ENCODE assay signal across 1 cellular context in the genomic region with DNA sequence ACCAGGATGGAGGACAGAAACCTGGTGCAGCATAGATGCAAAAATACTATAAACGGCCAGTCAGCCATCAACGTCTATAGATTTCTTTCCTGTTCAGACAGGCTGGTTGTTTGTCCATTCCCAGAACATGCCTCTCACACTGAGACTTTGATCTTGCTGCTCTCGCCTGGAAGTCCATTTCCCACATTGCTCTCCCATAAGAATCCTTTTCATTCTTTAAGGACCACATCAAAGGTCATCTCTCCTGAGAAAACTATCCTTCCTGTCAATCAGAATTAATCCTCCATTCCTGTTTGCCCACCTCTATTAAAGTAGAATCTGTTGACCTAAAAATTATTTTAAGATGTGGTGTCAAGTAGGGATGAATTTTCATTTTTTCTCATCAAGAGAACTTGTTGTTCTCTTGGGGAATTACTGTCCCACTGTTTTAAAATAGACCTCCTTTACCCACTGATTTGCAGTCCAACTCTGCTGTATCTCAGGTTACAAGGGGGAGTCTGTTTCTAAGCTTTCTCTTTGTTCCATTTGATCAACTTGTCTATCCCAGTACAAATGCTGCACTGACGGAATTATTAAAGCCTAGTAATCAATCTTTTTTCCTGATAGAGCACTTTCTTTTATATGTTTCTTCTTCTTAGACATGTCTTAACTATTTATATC.
TF ChIP-seq lines count a peak whose summit lies in the region.

No MANE protein-coding gene starts in this region.

TF ChIP-seq in HepG2, 621 proteins besides CTCF, POLR2A, EP300 and RAD21 (continued from another document and continues in another):
- no peak for TF ChIP-seq ZNF562 (CRISPR knock-in tag; IDR thresholded peaks at IDR 0.05; ENCODE audit: borderline replicate concordance)
- TF ChIP-seq ZNF761 (CRISPR knock-in tag; conservative IDR thresholded peaks at IDR 0.05) = 0 out of 2 replicates have a peak, but pooled peaks have one; percentile 30
- no peak for TF ChIP-seq HCFC1 (IDR thresholded peaks at IDR 0.05; ENCODE audit: low read depth, low read length)
- 0 out of 2 replicates have a peak, but pooled peaks have one; percentile 27 for TF ChIP-seq ZSCAN25 (CRISPR knock-in tag; IDR thresholded peaks at IDR 0.05)
- TF ChIP-seq REXO4 (CRISPR knock-in tag; IDR thresholded peaks at IDR 0.05; ENCODE audit: borderline replicate concordance) = no peak
- TF ChIP-seq, protein P1, sequence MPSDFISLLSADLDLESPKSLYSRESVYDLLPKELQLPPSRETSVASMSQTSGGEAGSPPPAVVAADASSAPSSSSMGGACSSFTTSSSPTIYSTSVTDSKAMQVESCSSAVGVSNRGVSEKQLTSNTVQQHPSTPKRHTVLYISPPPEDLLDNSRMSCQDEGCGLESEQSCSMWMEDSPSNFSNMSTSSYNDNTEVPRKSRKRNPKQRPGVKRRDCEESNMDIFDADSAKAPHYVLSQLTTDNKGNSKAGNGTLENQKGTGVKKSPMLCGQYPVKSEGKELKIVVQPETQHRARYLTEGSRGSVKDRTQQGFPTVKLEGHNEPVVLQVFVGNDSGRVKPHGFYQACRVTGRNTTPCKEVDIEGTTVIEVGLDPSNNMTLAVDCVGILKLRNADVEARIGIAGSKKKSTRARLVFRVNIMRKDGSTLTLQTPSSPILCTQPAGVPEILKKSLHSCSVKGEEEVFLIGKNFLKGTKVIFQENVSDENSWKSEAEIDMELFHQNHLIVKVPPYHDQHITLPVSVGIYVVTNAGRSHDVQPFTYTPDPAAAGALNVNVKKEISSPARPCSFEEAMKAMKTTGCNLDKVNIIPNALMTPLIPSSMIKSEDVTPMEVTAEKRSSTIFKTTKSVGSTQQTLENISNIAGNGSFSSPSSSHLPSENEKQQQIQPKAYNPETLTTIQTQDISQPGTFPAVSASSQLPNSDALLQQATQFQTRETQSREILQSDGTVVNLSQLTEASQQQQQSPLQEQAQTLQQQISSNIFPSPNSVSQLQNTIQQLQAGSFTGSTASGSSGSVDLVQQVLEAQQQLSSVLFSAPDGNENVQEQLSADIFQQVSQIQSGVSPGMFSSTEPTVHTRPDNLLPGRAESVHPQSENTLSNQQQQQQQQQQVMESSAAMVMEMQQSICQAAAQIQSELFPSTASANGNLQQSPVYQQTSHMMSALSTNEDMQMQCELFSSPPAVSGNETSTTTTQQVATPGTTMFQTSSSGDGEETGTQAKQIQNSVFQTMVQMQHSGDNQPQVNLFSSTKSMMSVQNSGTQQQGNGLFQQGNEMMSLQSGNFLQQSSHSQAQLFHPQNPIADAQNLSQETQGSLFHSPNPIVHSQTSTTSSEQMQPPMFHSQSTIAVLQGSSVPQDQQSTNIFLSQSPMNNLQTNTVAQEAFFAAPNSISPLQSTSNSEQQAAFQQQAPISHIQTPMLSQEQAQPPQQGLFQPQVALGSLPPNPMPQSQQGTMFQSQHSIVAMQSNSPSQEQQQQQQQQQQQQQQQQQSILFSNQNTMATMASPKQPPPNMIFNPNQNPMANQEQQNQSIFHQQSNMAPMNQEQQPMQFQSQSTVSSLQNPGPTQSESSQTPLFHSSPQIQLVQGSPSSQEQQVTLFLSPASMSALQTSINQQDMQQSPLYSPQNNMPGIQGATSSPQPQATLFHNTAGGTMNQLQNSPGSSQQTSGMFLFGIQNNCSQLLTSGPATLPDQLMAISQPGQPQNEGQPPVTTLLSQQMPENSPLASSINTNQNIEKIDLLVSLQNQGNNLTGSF (CRISPR knock-in tag; IDR thresholded peaks at IDR 0.05) = no peak
- TF ChIP-seq, protein P2, sequence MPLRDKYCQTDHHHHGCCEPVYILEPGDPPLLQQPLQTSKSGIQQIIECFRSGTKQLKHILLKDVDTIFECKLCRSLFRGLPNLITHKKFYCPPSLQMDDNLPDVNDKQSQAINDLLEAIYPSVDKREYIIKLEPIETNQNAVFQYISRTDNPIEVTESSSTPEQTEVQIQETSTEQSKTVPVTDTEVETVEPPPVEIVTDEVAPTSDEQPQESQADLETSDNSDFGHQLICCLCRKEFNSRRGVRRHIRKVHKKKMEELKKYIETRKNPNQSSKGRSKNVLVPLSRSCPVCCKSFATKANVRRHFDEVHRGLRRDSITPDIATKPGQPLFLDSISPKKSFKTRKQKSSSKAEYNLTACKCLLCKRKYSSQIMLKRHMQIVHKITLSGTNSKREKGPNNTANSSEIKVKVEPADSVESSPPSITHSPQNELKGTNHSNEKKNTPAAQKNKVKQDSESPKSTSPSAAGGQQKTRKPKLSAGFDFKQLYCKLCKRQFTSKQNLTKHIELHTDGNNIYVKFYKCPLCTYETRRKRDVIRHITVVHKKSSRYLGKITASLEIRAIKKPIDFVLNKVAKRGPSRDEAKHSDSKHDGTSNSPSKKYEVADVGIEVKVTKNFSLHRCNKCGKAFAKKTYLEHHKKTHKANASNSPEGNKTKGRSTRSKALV (CRISPR knock-in tag; IDR thresholded peaks at IDR 0.05) = no peak
- TF ChIP-seq ASH2L (IDR thresholded peaks at IDR 0.05; ENCODE audit: insufficient read length, low read depth, low read length) = peak; percentile 80
- TF ChIP-seq, protein P3, sequence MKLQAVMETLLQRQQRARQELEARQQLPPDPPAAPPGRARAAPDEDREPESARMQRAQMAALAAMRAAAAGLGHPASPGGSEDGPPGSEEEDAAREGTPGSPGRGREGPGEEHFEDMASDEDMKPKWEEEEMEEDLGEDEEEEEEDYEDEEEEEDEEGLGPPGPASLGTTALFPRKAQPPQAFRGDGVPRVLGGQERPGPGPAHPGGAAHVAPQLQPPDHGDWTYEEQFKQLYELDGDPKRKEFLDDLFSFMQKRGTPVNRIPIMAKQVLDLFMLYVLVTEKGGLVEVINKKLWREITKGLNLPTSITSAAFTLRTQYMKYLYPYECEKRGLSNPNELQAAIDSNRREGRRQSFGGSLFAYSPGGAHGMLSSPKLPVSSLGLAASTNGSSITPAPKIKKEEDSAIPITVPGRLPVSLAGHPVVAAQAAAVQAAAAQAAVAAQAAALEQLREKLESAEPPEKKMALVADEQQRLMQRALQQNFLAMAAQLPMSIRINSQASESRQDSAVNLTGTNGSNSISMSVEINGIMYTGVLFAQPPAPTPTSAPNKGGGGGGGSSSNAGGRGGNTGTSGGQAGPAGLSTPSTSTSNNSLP (IDR thresholded peaks at IDR 0.05; ENCODE audit: low read depth, low read length) = peak; percentile 10; the same call in 1 of the 2 replicates
- TF ChIP-seq ETV5 (CRISPR knock-in tag; IDR thresholded peaks at IDR 0.05; ENCODE audit: borderline replicate concordance) = peak; percentile 75; the same call in 1 of the 2 replicates
- no peak for TF ChIP-seq KMT2A (CRISPR knock-in tag; IDR thresholded peaks at IDR 0.05)
- TF ChIP-seq ZNF598 (CRISPR knock-in tag; IDR thresholded peaks at IDR 0.05; ENCODE audit: borderline replicate concordance) = no peak
- TF ChIP-seq, protein P4, sequence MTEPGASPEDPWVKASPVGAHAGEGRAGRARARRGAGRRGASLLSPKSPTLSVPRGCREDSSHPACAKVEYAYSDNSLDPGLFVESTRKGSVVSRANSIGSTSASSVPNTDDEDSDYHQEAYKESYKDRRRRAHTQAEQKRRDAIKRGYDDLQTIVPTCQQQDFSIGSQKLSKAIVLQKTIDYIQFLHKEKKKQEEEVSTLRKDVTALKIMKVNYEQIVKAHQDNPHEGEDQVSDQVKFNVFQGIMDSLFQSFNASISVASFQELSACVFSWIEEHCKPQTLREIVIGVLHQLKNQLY (CRISPR knock-in tag; IDR thresholded peaks at IDR 0.05) = peak; percentile 78
- TF ChIP-seq KDM1A (CRISPR knock-in tag; IDR thresholded peaks at IDR 0.05) = no peak
- TF ChIP-seq, protein P5, sequence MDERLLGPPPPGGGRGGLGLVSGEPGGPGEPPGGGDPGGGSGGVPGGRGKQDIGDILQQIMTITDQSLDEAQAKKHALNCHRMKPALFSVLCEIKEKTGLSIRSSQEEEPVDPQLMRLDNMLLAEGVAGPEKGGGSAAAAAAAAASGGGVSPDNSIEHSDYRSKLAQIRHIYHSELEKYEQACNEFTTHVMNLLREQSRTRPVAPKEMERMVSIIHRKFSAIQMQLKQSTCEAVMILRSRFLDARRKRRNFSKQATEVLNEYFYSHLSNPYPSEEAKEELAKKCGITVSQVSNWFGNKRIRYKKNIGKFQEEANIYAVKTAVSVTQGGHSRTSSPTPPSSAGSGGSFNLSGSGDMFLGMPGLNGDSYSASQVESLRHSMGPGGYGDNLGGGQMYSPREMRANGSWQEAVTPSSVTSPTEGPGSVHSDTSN (CRISPR knock-in tag; IDR thresholded peaks at IDR 0.05) = peak; percentile 79
- no peak for TF ChIP-seq ZNF121 (CRISPR knock-in tag; IDR thresholded peaks at IDR 0.05)
- 0 out of 2 replicates have a peak, but pooled peaks have one; percentile 34 for TF ChIP-seq PITX1 (CRISPR knock-in tag; IDR thresholded peaks at IDR 0.05)
- TF ChIP-seq, protein P6, sequence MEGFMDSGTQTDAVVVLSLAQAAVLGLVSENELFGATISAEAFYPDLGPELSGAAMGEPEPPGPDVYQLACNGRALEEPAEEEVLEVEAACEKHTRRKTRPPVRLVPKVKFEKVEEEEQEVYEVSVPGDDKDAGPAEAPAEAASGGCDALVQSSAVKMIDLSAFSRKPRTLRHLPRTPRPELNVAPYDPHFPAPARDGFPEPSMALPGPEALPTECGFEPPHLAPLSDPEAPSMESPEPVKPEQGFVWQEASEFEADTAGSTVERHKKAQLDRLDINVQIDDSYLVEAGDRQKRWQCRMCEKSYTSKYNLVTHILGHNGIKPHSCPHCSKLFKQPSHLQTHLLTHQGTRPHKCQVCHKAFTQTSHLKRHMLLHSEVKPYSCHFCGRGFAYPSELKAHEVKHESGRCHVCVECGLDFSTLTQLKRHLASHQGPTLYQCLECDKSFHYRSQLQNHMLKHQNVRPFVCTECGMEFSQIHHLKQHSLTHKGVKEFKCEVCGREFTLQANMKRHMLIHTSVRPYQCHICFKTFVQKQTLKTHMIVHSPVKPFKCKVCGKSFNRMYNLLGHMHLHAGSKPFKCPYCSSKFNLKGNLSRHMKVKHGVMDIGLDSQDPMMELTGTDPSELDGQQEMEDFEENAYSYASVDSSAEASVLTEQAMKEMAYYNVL (CRISPR knock-in tag; IDR thresholded peaks at IDR 0.05; ENCODE audit: borderline replicate concordance) = 0 out of 2 replicates have a peak, but pooled peaks have one; percentile 42
- TF ChIP-seq ZBTB38 (CRISPR knock-in tag; IDR thresholded peaks at IDR 0.05) = no peak
- TF ChIP-seq ZNF563 (CRISPR knock-in tag; IDR thresholded peaks at IDR 0.05) = no peak
- no peak for TF ChIP-seq ZNF781 (CRISPR knock-in tag; IDR thresholded peaks at IDR 0.05; ENCODE audit: borderline replicate concordance, not compliant biosample characterization)
- TF ChIP-seq RNF2 (conservative IDR thresholded peaks at IDR 0.05; ENCODE audit: low read depth) = no peak
- peak; percentile 38; the same call in 1 of the 2 replicates for TF ChIP-seq RARA (CRISPR knock-in tag; IDR thresholded peaks at IDR 0.05)
- no peak for TF ChIP-seq KDM4B (CRISPR knock-in tag; IDR thresholded peaks at IDR 0.05)
- TF ChIP-seq U2AF1 (optimal IDR thresholded peaks at IDR 0.05; ENCODE audit: low read depth, low read length) = no peak
- TF ChIP-seq ZNF331 (CRISPR knock-in tag; IDR thresholded peaks at IDR 0.05) = peak; percentile 81; the same call in 1 of the 2 replicates
- TF ChIP-seq TSC22D2 (CRISPR knock-in tag; IDR thresholded peaks at IDR 0.05; ENCODE audit: borderline replicate concordance) = no peak
- no peak for TF ChIP-seq NCOA1 (CRISPR knock-in tag; IDR thresholded peaks at IDR 0.05)
- TF ChIP-seq NCOA2 (CRISPR knock-in tag; IDR thresholded peaks at IDR 0.05) = peak; percentile 93
- TF ChIP-seq, protein P7, sequence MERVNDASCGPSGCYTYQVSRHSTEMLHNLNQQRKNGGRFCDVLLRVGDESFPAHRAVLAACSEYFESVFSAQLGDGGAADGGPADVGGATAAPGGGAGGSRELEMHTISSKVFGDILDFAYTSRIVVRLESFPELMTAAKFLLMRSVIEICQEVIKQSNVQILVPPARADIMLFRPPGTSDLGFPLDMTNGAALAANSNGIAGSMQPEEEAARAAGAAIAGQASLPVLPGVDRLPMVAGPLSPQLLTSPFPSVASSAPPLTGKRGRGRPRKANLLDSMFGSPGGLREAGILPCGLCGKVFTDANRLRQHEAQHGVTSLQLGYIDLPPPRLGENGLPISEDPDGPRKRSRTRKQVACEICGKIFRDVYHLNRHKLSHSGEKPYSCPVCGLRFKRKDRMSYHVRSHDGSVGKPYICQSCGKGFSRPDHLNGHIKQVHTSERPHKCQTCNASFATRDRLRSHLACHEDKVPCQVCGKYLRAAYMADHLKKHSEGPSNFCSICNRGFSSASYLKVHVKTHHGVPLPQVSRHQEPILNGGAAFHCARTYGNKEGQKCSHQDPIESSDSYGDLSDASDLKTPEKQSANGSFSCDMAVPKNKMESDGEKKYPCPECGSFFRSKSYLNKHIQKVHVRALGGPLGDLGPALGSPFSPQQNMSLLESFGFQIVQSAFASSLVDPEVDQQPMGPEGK (CRISPR knock-in tag; IDR thresholded peaks at IDR 0.05) = no peak
- no peak for TF ChIP-seq ZNF672 (CRISPR knock-in tag; IDR thresholded peaks at IDR 0.05)
- TF ChIP-seq SOX5 (CRISPR knock-in tag; IDR thresholded peaks at IDR 0.05; ENCODE audit: borderline replicate concordance) = peak; percentile 74
- TF ChIP-seq, protein P8, sequence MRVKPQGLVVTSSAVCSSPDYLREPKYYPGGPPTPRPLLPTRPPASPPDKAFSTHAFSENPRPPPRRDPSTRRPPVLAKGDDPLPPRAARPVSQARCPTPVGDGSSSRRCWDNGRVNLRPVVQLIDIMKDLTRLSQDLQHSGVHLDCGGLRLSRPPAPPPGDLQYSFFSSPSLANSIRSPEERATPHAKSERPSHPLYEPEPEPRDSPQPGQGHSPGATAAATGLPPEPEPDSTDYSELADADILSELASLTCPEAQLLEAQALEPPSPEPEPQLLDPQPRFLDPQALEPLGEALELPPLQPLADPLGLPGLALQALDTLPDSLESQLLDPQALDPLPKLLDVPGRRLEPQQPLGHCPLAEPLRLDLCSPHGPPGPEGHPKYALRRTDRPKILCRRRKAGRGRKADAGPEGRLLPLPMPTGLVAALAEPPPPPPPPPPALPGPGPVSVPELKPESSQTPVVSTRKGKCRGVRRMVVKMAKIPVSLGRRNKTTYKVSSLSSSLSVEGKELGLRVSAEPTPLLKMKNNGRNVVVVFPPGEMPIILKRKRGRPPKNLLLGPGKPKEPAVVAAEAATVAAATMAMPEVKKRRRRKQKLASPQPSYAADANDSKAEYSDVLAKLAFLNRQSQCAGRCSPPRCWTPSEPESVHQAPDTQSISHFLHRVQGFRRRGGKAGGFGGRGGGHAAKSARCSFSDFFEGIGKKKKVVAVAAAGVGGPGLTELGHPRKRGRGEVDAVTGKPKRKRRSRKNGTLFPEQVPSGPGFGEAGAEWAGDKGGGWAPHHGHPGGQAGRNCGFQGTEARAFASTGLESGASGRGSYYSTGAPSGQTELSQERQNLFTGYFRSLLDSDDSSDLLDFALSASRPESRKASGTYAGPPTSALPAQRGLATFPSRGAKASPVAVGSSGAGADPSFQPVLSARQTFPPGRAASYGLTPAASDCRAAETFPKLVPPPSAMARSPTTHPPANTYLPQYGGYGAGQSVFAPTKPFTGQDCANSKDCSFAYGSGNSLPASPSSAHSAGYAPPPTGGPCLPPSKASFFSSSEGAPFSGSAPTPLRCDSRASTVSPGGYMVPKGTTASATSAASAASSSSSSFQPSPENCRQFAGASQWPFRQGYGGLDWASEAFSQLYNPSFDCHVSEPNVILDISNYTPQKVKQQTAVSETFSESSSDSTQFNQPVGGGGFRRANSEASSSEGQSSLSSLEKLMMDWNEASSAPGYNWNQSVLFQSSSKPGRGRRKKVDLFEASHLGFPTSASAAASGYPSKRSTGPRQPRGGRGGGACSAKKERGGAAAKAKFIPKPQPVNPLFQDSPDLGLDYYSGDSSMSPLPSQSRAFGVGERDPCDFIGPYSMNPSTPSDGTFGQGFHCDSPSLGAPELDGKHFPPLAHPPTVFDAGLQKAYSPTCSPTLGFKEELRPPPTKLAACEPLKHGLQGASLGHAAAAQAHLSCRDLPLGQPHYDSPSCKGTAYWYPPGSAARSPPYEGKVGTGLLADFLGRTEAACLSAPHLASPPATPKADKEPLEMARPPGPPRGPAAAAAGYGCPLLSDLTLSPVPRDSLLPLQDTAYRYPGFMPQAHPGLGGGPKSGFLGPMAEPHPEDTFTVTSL (CRISPR knock-in tag; IDR thresholded peaks at IDR 0.05; ENCODE audit: borderline replicate concordance) = 0 out of 2 replicates have a peak, but pooled peaks have one; percentile 40
- TF ChIP-seq TBX3 (IDR thresholded peaks at IDR 0.05; ENCODE audit: borderline replicate concordance) = peak; percentile 47; the same call in 1 of the 2 replicates
- TF ChIP-seq TARDBP (CRISPR knock-in tag; IDR thresholded peaks at IDR 0.05) = peak; percentile 52; the same call in 1 of the 2 replicates
